In the genomic region with DNA sequence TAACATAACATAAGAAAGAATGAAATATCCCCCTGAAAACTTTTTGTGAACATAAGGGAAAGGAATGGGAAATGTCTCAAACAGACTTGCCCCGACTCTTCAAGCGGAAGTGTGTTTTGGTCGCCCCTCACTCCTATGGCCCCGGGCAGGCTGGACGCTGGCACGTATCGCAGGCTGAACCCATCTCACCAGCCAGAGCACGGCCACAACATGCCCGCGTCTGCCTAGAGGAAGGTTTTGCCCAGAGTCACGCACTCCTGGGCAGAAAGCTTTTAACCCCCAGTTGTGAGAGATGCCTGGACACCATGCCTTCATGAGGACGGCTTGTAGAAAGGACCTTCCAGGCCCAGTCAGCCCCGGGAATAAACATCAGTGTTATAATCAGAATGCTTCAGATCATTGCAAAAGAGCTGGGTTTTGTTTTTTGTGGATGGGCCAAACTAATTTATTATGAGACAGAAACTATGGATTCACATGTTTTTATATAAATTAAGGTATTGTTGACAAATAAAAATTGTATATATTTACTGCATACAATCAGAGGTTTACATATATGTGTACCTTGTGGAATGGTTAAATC, we compare ENCODE assay signal across 16 cellular contexts. TPM values are rescaled to one million over a fixed set of nuclear protein-coding genes. Genes with fewer than 3 reads are reported as not detected.
A peak's percentile ranks its signal among the peaks of the same experiment; 100 is the strongest.
DNase-seq lines count a peak whose midpoint lies in the region; ATAC-seq, FAIRE-seq and TF ChIP-seq lines count a peak whose summit lies in the region.
"Had no signal": no experiment of that assay in that cellular context is flagged by ENCODE, and none has a peak within 500 bp of the region (broad histone marks: within the 10 kb centered on the region; RNA-seq: fewer than 3 reads in every experiment).

No MANE protein-coding gene starts in this region.

- intact Hi-C loops in ascending aorta (cut with DNase I) (loop anchor here (2.0 to 10.0 kb wide), 3 partner anchors 17 to 129 kb away; partner anchors contain the start of genes CYFIP1, NIPA2 and TUBGCP5), gastrocnemius medialis (cut with DNase I; ENCODE audit: low total_unique reads) (no loop called here)

- H3K36me3 ChIP-seq in ascending aorta (no peaks in the 10 kb centered on the region), gastrocnemius medialis (no peaks in the 10 kb centered on the region)

- H3K27ac ChIP-seq in ascending aorta = peak overlapping the region; percentile 84 to 88
- H3K27ac ChIP-seq in gastrocnemius medialis = peak overlapping the region; percentile 49 to 68 (median 50)
- H3K27ac ChIP-seq: foreskin keratinocyte, HL-60 had no signal

- in situ Hi-C loops in gastrocnemius medialis (cut with MboI; ENCODE audit: low sequenced_read_pairs in 4 of 4) = no loop called here

- TF ChIP-seq POLR2A in gastrocnemius medialis (IDR thresholded peaks at IDR 0.05) = no peak

- ATAC-seq in gastrocnemius medialis (no peak), HG03442 (IDR thresholded peaks at IDR 0.05; ENCODE audit: unreplicated experiment) (no peak), left lobe of liver (no peak)
- ATAC-seq: activated CD8-positive, alpha-beta T cell treated with anti-CD3 and anti-CD28 coated beads for 36 hours; activated T-helper 17 cell treated with anti-CD3 and anti-CD28 coated beads, Interleukin-2, amount 50 U/mL, for 72 hours; stimulated activated naive CD8-positive, alpha-beta T cell treated with anti-CD3 and anti-CD28 coated beads, Interleukin-15, amount 100 ng/mL, for 72 hours had no signal

- no peaks in the 10 kb centered on the region for H3K9me3 ChIP-seq in ascending aorta
- no peaks in the 10 kb centered on the region for H3K9me3 ChIP-seq in gastrocnemius medialis

- H3K27me3 ChIP-seq in ascending aorta = no peaks in the 10 kb centered on the region
- no peaks in the 10 kb centered on the region for H3K27me3 ChIP-seq in gastrocnemius medialis
- H3K27me3 ChIP-seq: foreskin keratinocyte had no signal

- FAIRE-seq in D721Med (lab: Jason Lieb, UNC) = no peak

- H3K4me1 ChIP-seq in ascending aorta (peaks cover 37 to 57% of the 10 kb centered on the region in 2 donors), gastrocnemius medialis (peaks cover 38 to 45% of the 10 kb centered on the region in 2 donors)

- TF ChIP-seq CTCF in AG10803 (conservative IDR thresholded peaks at IDR 0.05; ENCODE audit: low read length) (no peak), ascending aorta (IDR thresholded peaks at IDR 0.05) (no peak), gastrocnemius medialis (IDR thresholded peaks at IDR 0.05 in 4 of 5, conservative IDR thresholded peaks at IDR 0.05 in 1 of 5) (no peak), D721Med (IDR thresholded peaks at IDR 0.05; ENCODE audit: insufficient read depth, missing control alignments) (no peak)

- H3K4me3 ChIP-seq in AG10803 (ENCODE audit: low read length) (peak overlapping the region; percentile 5; the same call in 1 of the 2 replicates), ascending aorta (peak overlapping the region in 1 of 2 donors; percentile 45), gastrocnemius medialis (no peak overlapping the region)

- DNase-seq in AG10803 (ENCODE audit: low read depth) (peak; percentile 53), ascending aorta (ENCODE audit: low spot score in 2 of 2) (no peak), fibroblast of peridontal ligament (ENCODE audit: extremely low read depth) (peak; percentile 64), gastrocnemius medialis (no peak), D721Med (ENCODE audit: insufficient read length, low spot score) (no peak), left lobe of liver (ENCODE audit: low spot score) (no peak)
- DNase-seq in stimulated activated naive CD4-positive, alpha-beta T cell (lab: John Stamatoyannopoulos, UW) = no peak
- DNase-seq: activated CD8-positive, alpha-beta T cell treated with anti-CD3 and anti-CD28 coated beads for 36 hours; amniotic stem cell; occipital lobe; stimulated activated CD4-positive, alpha-beta T cell treated with anti-CD3 and anti-CD28 coated beads, Interleukin-12 subunit alpha, Interleukin-12 subunit beta, amount 100 ng/mL, for 4 hours; stimulated activated naive CD8-positive, alpha-beta T cell treated with anti-CD3 and anti-CD28 coated beads, Interleukin-15, amount 100 ng/mL, for 72 hours had no signal

RNA-seq across cellular contexts. Expression of gene CYFIP1, which starts 16.5 kb away (rescaled TPM):
- total RNA-seq in ascending aorta (94.7 TPM), gastrocnemius medialis (10 to 100 TPM; 31.1 to 52.6 (median 37.4) TPM), left lobe of liver (46.0 TPM)

Comparison
In these comparisons a context has a peak if more than half of its experiments do, and no peak if none do; other contexts are left out.
1. DNase-seq: peak in AG10803 (single experiment) and fibroblast of peridontal ligament (single experiment); none in ascending aorta (0 of 2), gastrocnemius medialis (0 of 2), D721Med (single experiment), stimulated activated naive CD4-positive, alpha-beta T cell (0 of 6) and left lobe of liver (single experiment).